In the genomic region with DNA sequence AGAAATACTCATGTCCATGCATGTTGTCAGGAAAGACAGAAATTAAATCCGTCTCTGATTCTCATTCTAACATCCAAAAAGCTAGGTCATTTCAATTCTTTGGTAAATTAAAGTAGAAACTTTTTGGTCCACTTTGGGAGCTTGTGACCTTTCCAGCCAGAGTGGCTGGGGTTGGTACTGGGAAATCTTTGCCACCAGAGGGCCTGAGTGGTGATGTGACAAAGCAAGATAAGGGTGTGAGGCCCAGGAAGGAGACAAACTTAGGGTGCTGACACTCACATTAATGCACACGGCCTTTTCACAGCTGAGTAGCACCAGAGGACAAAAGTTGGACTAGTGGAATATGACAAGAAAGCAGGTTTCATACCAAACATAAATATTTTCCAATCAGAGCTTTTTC, we compare ENCODE assay signal across 11 cellular contexts.
DNase-seq lines count a peak whose midpoint lies in the region; ATAC-seq and TF ChIP-seq lines count a peak whose summit lies in the region.
"Had no signal": no experiment of that assay in that cellular context is flagged by ENCODE, and none has a peak within 500 bp of the region (broad histone marks: within the 10 kb centered on the region; RNA-seq: fewer than 3 reads in every experiment).

No MANE protein-coding gene starts in this region.

- WGBS in testis, 2 donors, result 70 to 72% methylated on average over 2 of the region's 2 CpGs

- H3K27me3 ChIP-seq in cardiac muscle cell, result no peaks in the 10 kb centered on the region
- no peaks in the 10 kb centered on the region for H3K27me3 ChIP-seq in testis
- H3K27me3 ChIP-seq in MG63, result no peaks in the 10 kb centered on the region

- H3K4me3 ChIP-seq in cardiac muscle cell, result no peak overlapping the region
- no peak overlapping the region for H3K4me3 ChIP-seq in epithelial cell of esophagus (ENCODE audit: low read length)
- no peak overlapping the region for H3K4me3 ChIP-seq in testis
- no peak overlapping the region for H3K4me3 ChIP-seq in MG63
- H3K4me3 ChIP-seq: HAP-1 had no signal

- in situ Hi-C loops in KBM-7 (cut with MboI; ENCODE audit: low pct_unique_long_range_greater_than_20kb, low sequenced_read_pairs), result loop anchor here (25.0 kb wide), 2 partner anchors 173 to 348 kb away; no protein-coding TSS in a partner anchor

- DNase-seq in cardiac muscle cell (ENCODE audit: low read depth in 1 of 2, low spot score in 1 of 2), result peak in 1 of 2 donors; percentile 38
- no peak for DNase-seq in cardiac septum (ENCODE audit: low spot score)
- peak; percentile 81 for DNase-seq in OCI-M1 (lab: John Stamatoyannopoulos, UW)
- peak; percentile 19 for DNase-seq in epithelial cell of esophagus (ENCODE audit: low read depth)
- peak; percentile 30 for DNase-seq in testis
- DNase-seq in MG63, result no peak
- no peak for DNase-seq in KBM-7
- DNase-seq: activated CD4-positive, CD25-positive, alpha-beta regulatory T cell treated with anti-CD3 and anti-CD28 coated beads, Interleukin-2, amount 50 U/mL, for 72 hours; NCI-H1092 had no signal

- no peak for TF ChIP-seq POLR2A in testis (IDR thresholded peaks at IDR 0.05)

- H3K27ac ChIP-seq in cardiac muscle cell (peak overlapping the region; percentile 50), testis (no peak overlapping the region)

- ATAC-seq in HG03159 (IDR thresholded peaks at IDR 0.05; ENCODE audit: unreplicated experiment), result no peak

- H3K4me1 ChIP-seq in cardiac muscle cell (ENCODE audit: low read depth) (no peaks in the 10 kb centered on the region), testis (no peaks in the 10 kb centered on the region)
- H3K4me1 ChIP-seq: HAP-1 had no signal

- intact Hi-C loops in cardiac septum (cut with DNase I) (no loop called here), testis (cut with DNase I; ENCODE audit: low total_unique reads) (no loop called here)

- no peaks in the 10 kb centered on the region for H3K9me3 ChIP-seq in cardiac muscle cell (ENCODE audit: low read depth)
- no peaks in the 10 kb centered on the region for H3K9me3 ChIP-seq in testis
- H3K9me3 ChIP-seq in MG63, result no peaks in the 10 kb centered on the region
- H3K9me3 ChIP-seq: HAP-1 had no signal

- TF ChIP-seq CTCF in cardiac muscle cell (IDR thresholded peaks at IDR 0.05; ENCODE audit: low read depth, low read length) (no peak), epithelial cell of esophagus (IDR thresholded peaks at IDR 0.05; ENCODE audit: insufficient read depth, low read depth, low read length, missing control alignments) (peak; percentile 38), testis (IDR thresholded peaks at IDR 0.05) (peak in 2 of 3 experiments; percentile 13 to 26)

- H3K36me3 ChIP-seq in cardiac muscle cell (no peaks in the 10 kb centered on the region), testis (ENCODE audit: low read depth, missing control alignments) (no peaks in the 10 kb centered on the region), MG63 (no peaks in the 10 kb centered on the region)
- H3K36me3 ChIP-seq: HAP-1 had no signal

Comparison
In these comparisons a context has a peak if more than half of its experiments do, and no peak if none do; other contexts are left out.
1. DNase-seq: peak in OCI-M1 (single experiment), epithelial cell of esophagus (single experiment) and testis (single experiment); none in cardiac septum (single experiment), MG63 (single experiment) and KBM-7 (single experiment).